Comparison of ENCODE assay signal across 7 cellular contexts in the genomic region with DNA sequence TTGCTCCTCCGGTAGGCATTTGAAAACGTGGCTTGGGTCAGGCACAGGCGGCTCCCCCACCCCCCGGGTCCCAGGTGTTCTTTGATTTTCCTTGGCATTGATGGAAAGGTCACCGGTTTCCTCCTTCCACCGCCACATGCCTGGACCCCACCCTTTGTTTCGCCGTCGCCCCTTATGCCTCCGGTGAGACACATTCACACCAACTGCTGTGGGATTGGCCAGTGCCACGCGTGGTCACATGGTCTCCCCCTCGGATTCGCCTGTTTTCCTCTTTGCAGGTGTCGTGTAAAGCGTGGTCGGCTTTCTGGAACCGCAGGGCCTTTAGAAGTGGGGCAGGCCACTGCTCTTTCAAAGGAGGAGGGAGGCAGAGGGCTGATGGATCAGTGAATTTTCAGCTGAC.
DNase-seq lines count a peak whose midpoint lies in the region; ATAC-seq and TF ChIP-seq lines count a peak whose summit lies in the region.
"Not testable (repeated sequence)": the region's sequence is repeated elsewhere in the genome, so short reads cannot be mapped to it uniquely, and the experiment has no call there.

No MANE protein-coding gene starts in this region.

- CTCF ChIA-PET in HEK293 (lab: Yijun Ruan, JAX); PC-3 (lab: Charles Lee): not testable (repeated sequence)

- H3K4me2 ChIP-seq in BLaER1; PC-3 (ENCODE audit: low read length); skeletal muscle satellite cell (ENCODE audit: low read length): not testable (repeated sequence)

- not testable (repeated sequence) for H3K27ac ChIP-seq in BLaER1; HEK293 (ENCODE audit: extremely low read depth, low read depth, low read length); PC-3 (ENCODE audit: low read length)

- intact Hi-C loops in PC-3 (cut with micrococcal nuclease): not testable (repeated sequence)

- H3K9ac ChIP-seq in BLaER1; PC-3 (ENCODE audit: low read length); mucosa of stomach (ENCODE audit: low read length); skeletal muscle satellite cell (ENCODE audit: low read depth, low read length): not testable (repeated sequence)

- in situ Hi-C loops in astrocyte of the spinal cord (cut with HindIII; ENCODE audit: low sequenced_read_pairs): not testable (repeated sequence)

- H3K4me3 ChIP-seq in BLaER1 (peak overlapping the region; percentile 59; the same call in 1 of the 2 replicates), HEK293 (ENCODE audit: low read depth, low read length) (peak overlapping the region; percentile 22; the same call in 1 of the 2 replicates), astrocyte of the spinal cord (ENCODE audit: low read depth, low read length) (peak overlapping the region; percentile 28), mucosa of stomach (ENCODE audit: low read length) (peak overlapping the region; percentile 36), skeletal muscle satellite cell (ENCODE audit: low read length) (peak overlapping the region; percentile 39)
- not testable (repeated sequence) for H3K4me3 ChIP-seq in PC-3 (ENCODE audit: low read length)

- H3K79me2 ChIP-seq in PC-3 (ENCODE audit: low read length): not testable (repeated sequence)

- not testable (repeated sequence) for BruUV-seq in PC-3 (replicated peaks; lab: Mats Ljungman, UMichigan)

- H3K9me2 ChIP-seq in PC-3 (replicated peaks; ENCODE audit: low read length): not testable (repeated sequence)

- not testable (repeated sequence) for H2AFZ ChIP-seq in PC-3 (ENCODE audit: low read length)

- not testable (repeated sequence) for ATAC-seq in PC-3

- not testable (repeated sequence) for H3K4me1 ChIP-seq in BLaER1; HEK293 (ENCODE audit: control insufficient read depth, insufficient read depth, low read length); PC-3 (ENCODE audit: insufficient read depth, low read length); mucosa of stomach (ENCODE audit: control insufficient read depth, insufficient read depth, low read length); skeletal muscle satellite cell (ENCODE audit: control insufficient read depth, insufficient read depth, low read length)

- H3F3A ChIP-seq in PC-3 (ENCODE audit: low read length, unreplicated experiment): not testable (repeated sequence)

- not testable (repeated sequence) for H4K20me1 ChIP-seq in BLaER1; PC-3 (ENCODE audit: low read length)

- POLR2A ChIA-PET in HEK293 (lab: Yijun Ruan, JAX); PC-3 (lab: Charles Lee; ENCODE audit: unreplicated experiment): not testable (repeated sequence)

- peaks cover 24% of the 10 kb centered on the region for H3K9me3 ChIP-seq in BLaER1
- H3K9me3 ChIP-seq in HEK293 (ENCODE audit: control insufficient read depth, insufficient read depth, low read depth, low read length); PC-3 (ENCODE audit: low read length); mucosa of stomach (ENCODE audit: control insufficient read depth, low read length); skeletal muscle satellite cell (replicated peaks; ENCODE audit: low read length): not testable (repeated sequence)

- peak; percentile 1 for TF ChIP-seq POLR2A in erythroblast (IDR thresholded peaks at IDR 0.05; ENCODE audit: low read length)

- peak; percentile 4 for DNase-seq in PC-3
- DNase-seq in astrocyte of the spinal cord (ENCODE audit: low read depth, low spot score); erythroblast (lab: John Stamatoyannopoulos, UW): not testable (repeated sequence)

- TF ChIP-seq CTCF in HEK293 (tag by site-specific recombination; IDR thresholded peaks at IDR 0.05); PC-3 (conservative IDR thresholded peaks at IDR 0.05; ENCODE audit: low read depth, low read length); astrocyte of the spinal cord (IDR thresholded peaks at IDR 0.05; ENCODE audit: low read depth, low read length): not testable (repeated sequence)

- not testable (repeated sequence) for H3K36me3 ChIP-seq in BLaER1; HEK293 (ENCODE audit: control insufficient read depth in 2 of 2, insufficient read depth in 1 of 2, low read length in 2 of 2); PC-3 (ENCODE audit: low read depth, low read length); mucosa of stomach (ENCODE audit: control insufficient read depth, insufficient read depth, low read length); skeletal muscle satellite cell (ENCODE audit: insufficient read depth, low read length)

- H3K27me3 ChIP-seq in BLaER1; PC-3 (ENCODE audit: low read length); mucosa of stomach (ENCODE audit: control insufficient read depth, insufficient read depth, low read length); skeletal muscle satellite cell (ENCODE audit: control insufficient read depth, insufficient read depth, low read length): not testable (repeated sequence)
